In the genomic region with DNA sequence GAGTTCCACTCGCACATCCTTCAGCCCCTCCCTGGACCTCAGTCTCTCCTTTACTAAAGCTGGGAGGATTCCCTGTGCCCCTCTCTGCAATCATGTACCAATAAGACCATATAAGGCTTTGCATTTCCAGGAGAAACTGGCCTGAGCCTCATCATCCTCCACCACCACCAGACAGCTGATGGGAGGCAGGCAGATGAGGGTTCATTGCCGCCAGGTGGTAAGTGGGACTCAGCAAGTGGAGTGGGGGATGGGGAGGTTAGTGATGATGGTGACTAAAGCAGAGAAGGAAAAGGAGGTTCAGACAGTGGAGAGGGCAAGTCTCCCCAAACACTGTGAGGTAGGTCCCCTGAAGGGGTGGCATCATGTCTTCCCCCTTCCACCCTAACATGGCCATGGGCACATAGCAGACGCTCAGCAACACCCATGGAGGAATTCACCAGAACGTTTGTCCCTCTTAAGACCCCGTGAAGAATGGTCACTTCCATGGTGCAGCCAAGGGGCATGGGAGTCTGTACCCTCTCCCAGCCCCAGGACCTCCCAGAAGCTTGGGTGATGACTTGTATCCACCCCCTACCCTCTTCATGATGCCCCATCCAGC, we compare ENCODE assay signal across 13 cellular contexts. TPM values are rescaled to one million over a fixed set of nuclear protein-coding genes. Genes with fewer than 3 reads are reported as not detected.
DNase-seq lines count a peak whose midpoint lies in the region; TF ChIP-seq lines count a peak whose summit lies in the region.
"Had no signal": no experiment of that assay in that cellular context is flagged by ENCODE, and none has a peak within 500 bp of the region (broad histone marks: within the 10 kb centered on the region; RNA-seq: fewer than 3 reads in every experiment).

No MANE protein-coding gene starts in this region.

- H3K4me2 ChIP-seq in parathyroid adenoma (ENCODE audit: low read length) (no peak overlapping the region), osteoblast (ENCODE audit: insufficient read depth, low read length) (no peak overlapping the region)

- peak overlapping the region; percentile 61 for H3K27ac ChIP-seq in parathyroid adenoma
- no peak overlapping the region for H3K27ac ChIP-seq in osteoblast (ENCODE audit: low read depth, low read length)

- TF ChIP-seq CTCF in CD14-positive monocyte (IDR thresholded peaks at IDR 0.05) (no peak), parathyroid adenoma (IDR thresholded peaks at IDR 0.05) (no peak), lower leg skin (IDR thresholded peaks at IDR 0.05) (no peak), osteoblast (IDR thresholded peaks at IDR 0.05; ENCODE audit: extremely low read depth, low read depth, low read length) (no peak)

- no peaks in the 10 kb centered on the region for H3K36me3 ChIP-seq in parathyroid adenoma (ENCODE audit: control insufficient read depth, insufficient read depth, low read length)
- no peaks in the 10 kb centered on the region for H3K36me3 ChIP-seq in osteoblast (ENCODE audit: insufficient read depth, low read length)

- DNase-seq in CD14-positive monocyte (ENCODE audit: low spot score) (no peak), DMS53 (lab: John Stamatoyannopoulos, UW) (peak; percentile 79), amniotic epithelial cell (ENCODE audit: low read depth) (peak; percentile 56), hippocampal formation (lab: John Stamatoyannopoulos, UW) (no peak), lower leg skin (ENCODE audit: low spot score in 2 of 2) (no peak), osteoblast (ENCODE audit: insufficient read length, low spot score, missing footprints) (no peak)
- DNase-seq: left colon, NCI-H774, psoas muscle, testis had no signal

- TF ChIP-seq POLR2A in lower leg skin (IDR thresholded peaks at IDR 0.05): no peak

- H3K27me3 ChIP-seq in parathyroid adenoma (ENCODE audit: control insufficient read depth, insufficient read depth, low read length) (no peaks in the 10 kb centered on the region), osteoblast (ENCODE audit: insufficient read depth, low read length) (no peaks in the 10 kb centered on the region)
- H3K27me3 ChIP-seq: testis had no signal

- no peak overlapping the region for H2AFZ ChIP-seq in parathyroid adenoma
- H2AFZ ChIP-seq in osteoblast (ENCODE audit: low read length): no peak overlapping the region

- peaks cover 0 to under 1% (median 0%) of the 10 kb centered on the region in 7 donors for H3K9me3 Mint-ChIP-seq in CD14-positive monocyte

- H4K20me1 ChIP-seq in osteoblast (ENCODE audit: insufficient read depth, low read length): no peaks in the 10 kb centered on the region

- intact Hi-C loops in CD14-positive monocyte (cut with micrococcal nuclease): no loop called here
- intact Hi-C loops in lower leg skin (cut with DNase I; ENCODE audit: low total_unique reads): no loop called here

- no peaks in the 10 kb centered on the region for H3K9me3 ChIP-seq in parathyroid adenoma (ENCODE audit: control insufficient read depth, low read length)
- no peaks in the 10 kb centered on the region for H3K9me3 ChIP-seq in osteoblast (ENCODE audit: low read depth, low read length)
- H3K9me3 ChIP-seq: psoas muscle, testis had no signal

- H3K9ac ChIP-seq in parathyroid adenoma: no peak overlapping the region

- peaks cover 0 to 10% (median 3%) of the 10 kb centered on the region in 3 donors for H3K27me3 Mint-ChIP-seq in CD14-positive monocyte (ENCODE audit: low read depth in 3 of 3)

- peaks cover 0 to 3% of the 10 kb centered on the region in 2 donors for H3K36me3 Mint-ChIP-seq in CD14-positive monocyte

- H3K4me1 Mint-ChIP-seq in CD14-positive monocyte: peaks cover 71% of the 10 kb centered on the region

- H3K4me3 ChIP-seq in parathyroid adenoma (ENCODE audit: low read depth, low read length) (no peak overlapping the region), lower leg skin (ENCODE audit: low read depth, poor library complexity, severe bottlenecking) (no peak overlapping the region), osteoblast (ENCODE audit: insufficient read depth, low read length) (no peak overlapping the region)
- H3K4me3 ChIP-seq: psoas muscle, testis had no signal

- H3K4me1 ChIP-seq in parathyroid adenoma (peaks cover 18% of the 10 kb centered on the region), osteoblast (ENCODE audit: insufficient read depth, low read length) (peaks cover 38% of the 10 kb centered on the region)

- peak overlapping the region in 5 of 7 donors; percentile 83 to 96 (median 89) for H3K27ac Mint-ChIP-seq in CD14-positive monocyte

- WGBS in lower leg skin, 2 donors: 86 to 88% methylated on average over 5 of the region's 5 CpGs

- H3K79me2 ChIP-seq in parathyroid adenoma (peaks cover 22% of the 10 kb centered on the region), osteoblast (ENCODE audit: insufficient read depth, low read length) (peaks cover 16% of the 10 kb centered on the region)

- no peak overlapping the region for H3K4me3 Mint-ChIP-seq in CD14-positive monocyte

RNA-seq across cellular contexts. Expression of a gene that starts 4.5 kb away (rescaled TPM):
- polyA plus RNA-seq in CD14-positive monocyte: 100 to 1,000 TPM; 108 to 157 TPM
- 100 to 1,000 TPM; 104 to 252 (median 186) TPM for total RNA-seq in lower leg skin
- 228 and 255 TPM in 2 replicates for total RNA-seq in osteoblast

RNA-seq across cellular contexts. Expression of a gene that starts 29.0 kb away (rescaled TPM):
- under 1 TPM; 0.11 to 0.63 TPM for polyA plus RNA-seq in CD14-positive monocyte
- 100 to 1,000 TPM in 3 of 4 donors, 10 to 100 TPM in 1; 74.6 to 139 (median 119) TPM for total RNA-seq in lower leg skin
- total RNA-seq in osteoblast: under 0.01 and 0.36 TPM in 2 replicates
- total RNA-seq: cerebellum had no signal

RNA-seq across cellular contexts. Expression of a gene that starts 35.9 kb away (rescaled TPM):
- polyA plus RNA-seq in CD14-positive monocyte: not detected
- total RNA-seq in lower leg skin (10 to 100 TPM; 10.6 to 34.1 (median 22.4) TPM), osteoblast (not detected in 2 replicates)
- total RNA-seq: Daoy, psoas muscle had no signal

RNA-seq across cellular contexts. Expression of a gene that starts 37.6 kb away (rescaled TPM):
- polyA plus RNA-seq in CD14-positive monocyte: 10 to 100 TPM; 56.4 to 60.6 TPM
- 100 to 1,000 TPM; 174 to 298 (median 196) TPM for total RNA-seq in lower leg skin
- total RNA-seq in osteoblast: 110 and 121 TPM in 2 replicates

Comparison
In these comparisons a context has a peak if more than half of its experiments do, and no peak if none do; other contexts are left out.
1. DNase-seq: peak in DMS53 (single experiment) and amniotic epithelial cell (single experiment); none in CD14-positive monocyte (single experiment), hippocampal formation (0 of 2), lower leg skin (0 of 2) and osteoblast (single experiment).
2. RNA of a gene that starts 29.0 kb away (total RNA-seq): 74.6 to 139 TPM in lower leg skin; under 0.01 to 0.36 TPM in osteoblast; every median in the first group is over 10 times any median in the second.
3. RNA of a gene that starts 35.9 kb away (total RNA-seq): 10.6 to 34.1 TPM in lower leg skin; not detected in osteoblast; every median in the first group is over 10 times any median in the second.